ENCODE assay signal across 8 cellular contexts in genomic region chr4:183256756-183257385, GRCh38.
DNase-seq lines count a peak whose midpoint lies in the region; ATAC-seq and TF ChIP-seq lines count a peak whose summit lies in the region.

No MANE protein-coding gene starts in this region.

- TF ChIP-seq CTCF in AG04450 (IDR thresholded peaks at IDR 0.05; ENCODE audit: low read depth, low read length), result peak; percentile 81
- peak; percentile 83 for TF ChIP-seq CTCF in Panc1 (IDR thresholded peaks at IDR 0.05)

- ATAC-seq in GM18505 (IDR thresholded peaks at IDR 0.05; ENCODE audit: unreplicated experiment) (peak; percentile 89), HG03108 (IDR thresholded peaks at IDR 0.05; ENCODE audit: unreplicated experiment) (peak; percentile 60), Panc1 (peak; percentile 81), left ventricle myocardium superior (peak; percentile 88)

- DNase-seq in AG04450 (ENCODE audit: low read depth, low spot score) (no peak), Panc1 (ENCODE audit: low read depth, low spot score) (no peak), left ventricle myocardium superior (peak; percentile 73), smooth muscle cell of the brain vasculature (ENCODE audit: low read depth, low spot score) (peak; percentile 23), GOT3 (lab: John Stamatoyannopoulos, UW) (no peak)
- peak; percentile 60 for DNase-seq in activated naive CD4-positive, alpha-beta T cell treated with anti-CD3 and anti-CD28 coated beads, Interleukin-2, amount 50 U/mL, for 16 hours

- peaks cover 39% of the 10 kb centered on the region for H3K4me1 ChIP-seq in Panc1 (ENCODE audit: control insufficient read depth, insufficient read depth, low read length)

- H3K27ac ChIP-seq in AG04450 (ENCODE audit: low read depth, low read length), result no peak overlapping the region
- H3K27ac ChIP-seq in Panc1 (ENCODE audit: low read length), result peak overlapping the region; percentile 17

- CTCF ChIA-PET in AG04450 (lab: Charles Lee), result interaction anchor here (0.5 to 5.1 kb wide), 39 partner anchors 8 to 991 kb away, joined by 3 to 169 read pairs (median 3); partner anchors contain the start of genes CLDN24 and WWC2
- CTCF ChIA-PET in Panc1 (lab: Charles Lee), result interaction anchor here (0.6 to 0.9 kb wide), 3 partner anchors 20 to 186 kb away, joined by 3 to 10 read pairs (median 8); no protein-coding TSS in a partner anchor

- no peaks in the 10 kb centered on the region for H3K27me3 ChIP-seq in AG04450 (ENCODE audit: control insufficient read depth, insufficient read depth, low read length)
- no peaks in the 10 kb centered on the region for H3K27me3 ChIP-seq in Panc1 (ENCODE audit: control insufficient read depth, insufficient read depth, low read length)

- TF ChIP-seq POLR2A in GM18505 (IDR thresholded peaks at IDR 0.05; ENCODE audit: borderline replicate concordance, extremely low read depth, insufficient read depth, insufficient read length), result no peak

- POLR2A ChIA-PET in AG04450 (lab: Yijun Ruan, JAX), result interaction anchor here (0.6 to 1.3 kb wide), 2 partner anchors 158 to 327 kb away, joined by 4 to 6 read pairs; partner anchors contain the start of gene WWC2
- POLR2A ChIA-PET in Panc1 (lab: Charles Lee), result no interaction called here

- intact Hi-C loops in Panc1 (cut with micrococcal nuclease; ENCODE audit: unreplicated experiment) (no loop called here), left ventricle myocardium superior (cut with micrococcal nuclease) (no loop called here)

- H3K4me3 ChIP-seq in AG04450 (ENCODE audit: low read depth, low read length) (no peak overlapping the region), Panc1 (ENCODE audit: low read depth in 2 of 2, low read length in 2 of 2) (no peak overlapping the region)

- BruUV-seq in Panc1 (replicated peaks; lab: Mats Ljungman, UMichigan), result no TSS peak

- in situ Hi-C loops in Panc1 (cut with HindIII; ENCODE audit: low pct_unique_long_range_greater_than_20kb, low sequenced_read_pairs), result no loop called here

- peaks cover 13% of the 10 kb centered on the region for H3K36me3 ChIP-seq in Panc1 (ENCODE audit: control insufficient read depth, insufficient read depth, low read length)

- H3K9me3 ChIP-seq in AG04450 (ENCODE audit: control insufficient read depth, insufficient read depth, low read length), result no peaks in the 10 kb centered on the region
- no peaks in the 10 kb centered on the region for H3K9me3 ChIP-seq in Panc1 (ENCODE audit: control insufficient read depth, insufficient read depth, low read depth, low read length)

Comparison
In these comparisons a context has a peak if more than half of its experiments do, and no peak if none do; other contexts are left out.
1. DNase-seq: peak in activated naive CD4-positive, alpha-beta T cell treated with anti-CD3 and anti-CD28 coated beads, Interleukin-2, amount 50 U/mL, for 16 hours (single experiment), left ventricle myocardium superior (single experiment) and smooth muscle cell of the brain vasculature (single experiment); none in AG04450 (single experiment), Panc1 (single experiment) and GOT3 (single experiment).
2. Peak in every context shown above with its lines, with median percentiles within 50 percentile points of each other: ATAC-seq.